ENCODE assay signal across 11 cellular contexts in genomic region chr4:40333921-40334352, GRCh38. TPM values are rescaled to one million over a fixed set of nuclear protein-coding genes. Genes with fewer than 3 reads are reported as not detected.
DNase-seq lines count a peak whose midpoint lies in the region; ATAC-seq and TF ChIP-seq lines count a peak whose summit lies in the region.
"Had no signal": no experiment of that assay in that cellular context is flagged by ENCODE, and none has a peak within 500 bp of the region (broad histone marks: within the 10 kb centered on the region; RNA-seq: fewer than 3 reads in every experiment).

No MANE protein-coding gene starts in this region.

- BruUV-seq in mammary epithelial cell (replicated peaks; lab: Mats Ljungman, UMichigan) = no TSS peak

- no peak for ATAC-seq in HG03378 (IDR thresholded peaks at IDR 0.05; ENCODE audit: unreplicated experiment)

- WGBS in mammary epithelial cell (ENCODE audit: low coverage, missing lambda C conversion rate) = 64% methylated on average over 8 of the region's 8 CpGs

- H3K4me1 ChIP-seq in mammary epithelial cell (ENCODE audit: insufficient read depth, low read length) = peaks cover 9% of the 10 kb centered on the region
- H3K4me1 ChIP-seq: uterus had no signal

- no peak overlapping the region for H3K27ac ChIP-seq in mammary epithelial cell (ENCODE audit: insufficient read depth, low read depth, low read length)
- H3K27ac ChIP-seq: uterus had no signal

- H3K27me3 Mint-ChIP-seq in osteocyte (ENCODE audit: unreplicated experiment) = no peaks in the 10 kb centered on the region

- in situ Hi-C loops in mammary epithelial cell (cut with MboI; ENCODE audit: low sequenced_read_pairs in 2 of 2) = no loop called here

- H3K9me3 ChIP-seq in mammary epithelial cell (replicated peaks; ENCODE audit: insufficient read depth, low read length) = no peaks in the 10 kb centered on the region
- H3K9me3 ChIP-seq: uterus had no signal

- peak overlapping the region; percentile 15 for H3K27ac Mint-ChIP-seq in osteocyte (ENCODE audit: unreplicated experiment)
- H3K27ac Mint-ChIP-seq: activated naive CD4-positive, alpha-beta T cell treated with anti-CD3 and anti-CD28 coated beads for 36 hours had no signal

- H3K36me3 Mint-ChIP-seq in osteocyte (ENCODE audit: unreplicated experiment) = no peaks in the 10 kb centered on the region

- H3K27me3 ChIP-seq in mammary epithelial cell (ENCODE audit: insufficient read depth, low read length) = no peaks in the 10 kb centered on the region
- H3K27me3 ChIP-seq: uterus had no signal

- H3K79me2 ChIP-seq in mammary epithelial cell (ENCODE audit: insufficient read depth, low read length) = no peaks in the 10 kb centered on the region

- no peaks in the 10 kb centered on the region for H3K9me3 Mint-ChIP-seq in osteocyte (ENCODE audit: unreplicated experiment)
- H3K9me3 Mint-ChIP-seq: activated naive CD4-positive, alpha-beta T cell treated with anti-CD3 and anti-CD28 coated beads for 36 hours had no signal

- peak overlapping the region; percentile 10 for H2AFZ ChIP-seq in mammary epithelial cell (ENCODE audit: low read depth, low read length)

- no peak overlapping the region for H3K4me3 Mint-ChIP-seq in osteocyte (ENCODE audit: unreplicated experiment)
- H3K4me3 Mint-ChIP-seq: activated naive CD4-positive, alpha-beta T cell treated with anti-CD3 and anti-CD28 coated beads for 36 hours had no signal

- no peaks in the 10 kb centered on the region for H3K36me3 ChIP-seq in mammary epithelial cell (ENCODE audit: insufficient read depth, low read length)
- H3K36me3 ChIP-seq: uterus had no signal

- H3K4me3 ChIP-seq in mammary epithelial cell (replicated peaks in 1 of 3; ENCODE audit: insufficient read depth in 1 of 3, low read depth in 2 of 3, low read length in 3 of 3) = no peak overlapping the region
- H3K4me3 ChIP-seq: uterus had no signal

- intact Hi-C loops in mammary epithelial cell (cut with micrococcal nuclease) = no loop called here

- no peak overlapping the region for H3K9ac ChIP-seq in mammary epithelial cell (ENCODE audit: insufficient read depth, low read length)

- TF ChIP-seq CTCF in mammary epithelial cell (conservative IDR thresholded peaks at IDR 0.05 in 1 of 2, IDR thresholded peaks at IDR 0.05 in 1 of 2; ENCODE audit: extremely low read depth in 1 of 2, insufficient read depth in 1 of 2, low read depth in 1 of 2, low read length in 2 of 2) (no peak), osteocyte (IDR thresholded peaks at IDR 0.05) (no peak)

- CTCF ChIA-PET in mammary epithelial cell (lab: Charles Lee; ENCODE audit: low non-redundant PET) = no interaction called here

- DNase-seq in H4 (ENCODE audit: low spot score) (peak; percentile 82), NCI-H2171 treated with DMSO at 0.1 percent for 48 hours (lab: John Stamatoyannopoulos, UW) (peak; percentile 76), mammary epithelial cell (peak; percentile 60), osteocyte (ENCODE audit: extremely low spot score, unreplicated experiment) (no peak), midbrain (lab: John Stamatoyannopoulos, UW) (no peak), GDM1 (lab: John Stamatoyannopoulos, UW) (no peak), NK-92 (lab: John Stamatoyannopoulos, UW; ENCODE audit: unreplicated experiment) (no peak)
- DNase-seq: activated naive CD4-positive, alpha-beta T cell treated with anti-CD3 and anti-CD28 coated beads for 36 hours; stimulated activated CD4-positive, alpha-beta T cell treated with anti-CD3 and anti-CD28 coated beads, Interleukin-15, amount 100 ng/mL, for 24 hours; uterus had no signal

- peaks cover 19% of the 10 kb centered on the region for H3K4me1 Mint-ChIP-seq in osteocyte (ENCODE audit: unreplicated experiment)

- dilution Hi-C loops in mammary epithelial cell (cut with HindIII; ENCODE audit: low sequenced_read_pairs) = no loop called here

- no peak overlapping the region for H3K4me2 ChIP-seq in mammary epithelial cell (ENCODE audit: insufficient read depth, low read depth, low read length)

- H4K20me1 ChIP-seq in mammary epithelial cell (ENCODE audit: insufficient read depth, low read length) = no peaks in the 10 kb centered on the region

RNA-seq across cellular contexts. Expression of gene CHRNA9, which starts 1.2 kb away (rescaled TPM):
- 0.85 and 1.4 TPM in 2 replicates for total RNA-seq in H4 (2014; rRNA removed; shearing (Covaris generic))
- total RNA-seq in mammary epithelial cell (under 1 TPM in 1 of 2 donors, not detected in 1; 0.17 TPM), osteocyte (not detected in 2 replicates)
- 0.09 TPM for polyA plus RNA-seq in mammary epithelial cell
- polyA minus RNA-seq in mammary epithelial cell = not detected
- total RNA-seq: activated naive CD4-positive, alpha-beta T cell treated with anti-CD3 and anti-CD28 coated beads for 36 hours; uterus had no signal

Comparison
In these comparisons a context has a peak if more than half of its experiments do, and no peak if none do; other contexts are left out.
1. DNase-seq: peak in H4 (single experiment), NCI-H2171 treated with DMSO at 0.1 percent for 48 hours (single experiment) and mammary epithelial cell (single experiment); none in osteocyte (single experiment), midbrain (single experiment), GDM1 (single experiment) and NK-92 (single experiment).